20 cellular contexts compared by ENCODE assay signal in genomic region chr3:74532446-74532845, GRCh38.
DNase-seq lines count a peak whose midpoint lies in the region; ATAC-seq and TF ChIP-seq lines count a peak whose summit lies in the region.
"Had no signal": no experiment of that assay in that cellular context is flagged by ENCODE, and none has a peak within 500 bp of the region (broad histone marks: within the 10 kb centered on the region; RNA-seq: fewer than 3 reads in every experiment).

No MANE protein-coding gene starts in this region.

- no peaks in the 10 kb centered on the region for H3K9me2 ChIP-seq in GM23248 (ENCODE audit: insufficient read depth)

- H3K36me3 ChIP-seq in ACC112 (ENCODE audit: insufficient read depth, low read length) (no peaks in the 10 kb centered on the region), GM23248 (ENCODE audit: low read depth) (no peaks in the 10 kb centered on the region)
- H3K36me3 ChIP-seq: colonic mucosa, thyroid gland had no signal

- H3K4me3 ChIP-seq in ACC112 (ENCODE audit: low read depth, low read length) (no peak overlapping the region), GM23248 (peak overlapping the region; percentile 25; the same call in 1 of the 2 replicates)
- H3K4me3 ChIP-seq: A549, colonic mucosa, lung, thyroid gland had no signal

- WGBS in GM23248 (ENCODE audit: low coverage in 1 of 2, low lambda C conversion rate in 2 of 2, missing lambda C conversion rate in 2 of 2), 2 experiments = 0% methylated on average over 4 of the region's 4 CpGs

- peaks cover 18% of the 10 kb centered on the region for H3K4me1 ChIP-seq in ACC112 (ENCODE audit: control insufficient read depth, insufficient read depth, low read length, unreplicated experiment)
- peaks cover 42% of the 10 kb centered on the region for H3K4me1 ChIP-seq in GM23248 (ENCODE audit: insufficient read depth)
- no peaks in the 10 kb centered on the region for H3K4me1 ChIP-seq in foreskin keratinocyte
- H3K4me1 ChIP-seq: A549, colonic mucosa, thyroid gland had no signal

- H4K20me1 ChIP-seq in GM23248 (ENCODE audit: insufficient read depth) = no peaks in the 10 kb centered on the region

- H3K9ac ChIP-seq in GM23248 = no peak overlapping the region; the same call in 1 of the 2 replicates

- H3K79me2 ChIP-seq in ACC112 (ENCODE audit: control insufficient read depth, insufficient read depth, low read length, unreplicated experiment) = no peaks in the 10 kb centered on the region
- H3K79me2 ChIP-seq in GM23248 (ENCODE audit: insufficient read depth) = peaks cover 47% of the 10 kb centered on the region

- H3K9me3 ChIP-seq in GM23248 (ENCODE audit: low read depth) = no peaks in the 10 kb centered on the region
- H3K9me3 ChIP-seq: A549, colonic mucosa, thyroid gland had no signal

- in situ Hi-C loops in GM23248 (cut with MboI) = no loop called here

- no peaks in the 10 kb centered on the region for H3K27me3 ChIP-seq in ACC112 (ENCODE audit: insufficient read depth, low read length)
- H3K27me3 ChIP-seq in GM23248 (replicated peaks; ENCODE audit: insufficient read depth) = no peaks in the 10 kb centered on the region
- H3K27me3 ChIP-seq in foreskin keratinocyte = no peaks in the 10 kb centered on the region
- H3K27me3 ChIP-seq: colonic mucosa, thyroid gland had no signal

- peak; percentile 93 for DNase-seq in GM23248
- DNase-seq in astrocyte of the hippocampus (ENCODE audit: low read depth, low spot score) = peak; percentile 48
- DNase-seq in foreskin keratinocyte = peak; percentile 15 to 50
- no peak for DNase-seq in GM19240 (ENCODE audit: insufficient read length, low spot score)
- DNase-seq in NCI-H446 (lab: John Stamatoyannopoulos, UW) = no peak
- no peak for DNase-seq in stimulated activated CD4-positive, alpha-beta T cell treated with anti-CD3 and anti-CD28 coated beads, Interleukin-4, amount 100 ng/mL, for 1 hour
- no peak for DNase-seq in activated gamma-delta T cell treated with Interleukin-2 at 50 U/mL for 16 hours
- DNase-seq: activated naive CD8-positive, alpha-beta T cell treated with anti-CD3 and anti-CD28 coated beads for 36 hours; colonic mucosa; COR-L47; NCI-H2081; nephron progenitor cell; retina; SHP77; stimulated activated CD4-positive, alpha-beta T cell treated with anti-CD3 and anti-CD28 coated beads, Interleukin-2, amount 100 ng/mL, for 48 hours; T-helper 9 cell; thyroid gland had no signal

- peak overlapping the region; percentile 62 for H3K27ac ChIP-seq in ACC112 (ENCODE audit: low read depth, low read length)
- H3K27ac ChIP-seq in GM23248 = peak overlapping the region; percentile 69
- no peak overlapping the region for H3K27ac ChIP-seq in foreskin keratinocyte
- H3K27ac ChIP-seq: A549, colonic mucosa, thyroid gland had no signal

- H3F3A ChIP-seq in GM23248 (ENCODE audit: insufficient read depth) = peaks cover 38% of the 10 kb centered on the region

- peak overlapping the region; percentile 31 for H2AFZ ChIP-seq in ACC112 (ENCODE audit: low read length, unreplicated experiment)
- no peak overlapping the region for H2AFZ ChIP-seq in GM23248

- no peak for TF ChIP-seq CTCF in foreskin keratinocyte (conservative IDR thresholded peaks at IDR 0.05)

- ATAC-seq in foreskin keratinocyte = peak; percentile 50
- ATAC-seq: A549 had no signal

- H3K4me2 ChIP-seq in GM23248 (ENCODE audit: unreplicated experiment) = peak overlapping the region; percentile 58
- H3K4me2 ChIP-seq: A549 had no signal

Comparison
In these comparisons a context has a peak if more than half of its experiments do, and no peak if none do; other contexts are left out.
1. DNase-seq: peak in GM23248 (single experiment), astrocyte of the hippocampus (single experiment) and foreskin keratinocyte (2 of 2); none in GM19240 (single experiment), NCI-H446 (0 of 2), stimulated activated CD4-positive, alpha-beta T cell treated with anti-CD3 and anti-CD28 coated beads, Interleukin-4, amount 100 ng/mL, for 1 hour (single experiment) and activated gamma-delta T cell treated with Interleukin-2 at 50 U/mL for 16 hours (single experiment).